In the genomic region with DNA sequence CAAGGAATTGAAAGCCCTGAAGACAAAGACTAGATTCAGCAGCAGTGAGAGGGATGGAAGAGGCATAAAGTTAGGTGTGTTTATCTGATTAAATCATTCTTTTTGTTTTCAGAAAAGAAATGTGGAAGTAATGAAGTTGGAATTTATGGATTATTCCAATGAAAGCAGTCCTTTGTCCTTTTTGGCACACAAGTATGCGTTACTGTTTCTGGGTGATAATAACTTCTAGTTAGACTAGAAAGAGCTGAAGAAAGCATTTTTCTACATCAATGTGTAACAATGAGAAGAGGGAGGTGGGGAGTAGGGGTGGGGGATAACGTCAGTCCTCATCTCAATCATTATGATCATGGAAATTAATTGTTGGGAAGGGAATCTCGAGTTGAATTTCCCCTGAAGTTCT, we compare ENCODE assay signal across 29 cellular contexts. TPM values are rescaled to one million over a fixed set of nuclear protein-coding genes. Genes with fewer than 3 reads are reported as not detected.
"Had no signal": no experiment of that assay in that cellular context is flagged by ENCODE, and none has a peak within 500 bp of the region (broad histone marks: within the 10 kb centered on the region; RNA-seq: fewer than 3 reads in every experiment).

No MANE protein-coding gene starts in this region.

- H3K27ac ChIP-seq: ascending aorta, brain microvascular endothelial cell, coronary artery, esophagus muscularis mucosa, foreskin keratinocyte, gastrocnemius medialis, WERI-Rb-1 had no signal

- H3K9me3 ChIP-seq: ascending aorta, esophagus muscularis mucosa, gastrocnemius medialis had no signal

- ATAC-seq: activated CD4-positive, CD25-positive, alpha-beta regulatory T cell treated with anti-CD3 and anti-CD28 coated beads, Interleukin-2, amount 50 U/mL, for 24 hours; activated CD8-positive, alpha-beta memory T cell treated with anti-CD3 and anti-CD28 coated beads, Interleukin-2, amount 10 ng/mL, durations not matched to agents 7 days and 5 days; activated CD8-positive, alpha-beta T cell treated with anti-CD3 and anti-CD28 coated beads, Interleukin-2, amount 10 ng/mL, durations not matched to agents 7 days and 5 days; activated naive CD4-positive, alpha-beta T cell treated with anti-CD3 and anti-CD28 coated beads, Interleukin-2, amount 50 U/mL, for 72 hours; activated T-cell treated with anti-CD3 and anti-CD28 coated beads, Interleukin-2, amount 50 U/mL, for 72 hours; effector memory CD8-positive, alpha-beta T cell; T-helper 17 cell had no signal

- H3K27ac Mint-ChIP-seq: activated B cell treated with CpG ODN at 0.5 μM for 24 hours; activated CD4-positive, alpha-beta memory T cell treated with anti-CD3 and anti-CD28 coated beads for 36 hours; activated CD8-positive, alpha-beta memory T cell treated with anti-CD3 and anti-CD28 coated beads, Interleukin-2, amount 10 ng/mL, durations not matched to agents 7 days and 5 days; activated CD8-positive, alpha-beta T cell treated with anti-CD3 and anti-CD28 coated beads, Interleukin-2, amount 10 ng/mL, durations not matched to agents 7 days and 5 days; activated naive CD4-positive, alpha-beta T cell treated with anti-CD3 and anti-CD28 coated beads, Interleukin-2, amount 10 ng/mL, durations not matched to agents 7 days and 5 days; activated naive CD4-positive, alpha-beta T cell treated with anti-CD3 and anti-CD28 coated beads, Interleukin-2, amount 50 U/mL, for 72 hours; activated naive CD8-positive, alpha-beta T cell treated with anti-CD3 and anti-CD28 coated beads, Interleukin-2, amount 10 ng/mL, durations not matched to agents 7 days and 5 days; activated T-cell treated with anti-CD3 and anti-CD28 coated beads, Interleukin-2, amount 50 U/mL, for 72 hours; effector memory CD8-positive, alpha-beta T cell; T-helper 17 cell; T-helper 2 cell treated with Interferon-gamma antibody and Interleukin-4, amounts not matched to agents 5 μg/mL and 100 μg/mL, for 36 hours had no signal

- H3K36me3 Mint-ChIP-seq: activated CD4-positive, alpha-beta memory T cell treated with anti-CD3 and anti-CD28 coated beads for 36 hours; activated CD8-positive, alpha-beta memory T cell treated with anti-CD3 and anti-CD28 coated beads, Interleukin-2, amount 10 ng/mL, durations not matched to agents 7 days and 5 days; activated naive CD4-positive, alpha-beta T cell treated with anti-CD3 and anti-CD28 coated beads, Interleukin-2, amount 10 ng/mL, durations not matched to agents 7 days and 5 days; activated naive CD8-positive, alpha-beta T cell treated with anti-CD3 and anti-CD28 coated beads, Interleukin-2, amount 10 ng/mL, durations not matched to agents 7 days and 5 days had no signal

- H3K4me3 Mint-ChIP-seq: activated B cell treated with CpG ODN at 0.5 μM for 24 hours; activated CD4-positive, alpha-beta memory T cell treated with anti-CD3 and anti-CD28 coated beads for 36 hours; activated CD8-positive, alpha-beta memory T cell treated with anti-CD3 and anti-CD28 coated beads, Interleukin-2, amount 10 ng/mL, durations not matched to agents 7 days and 5 days; activated CD8-positive, alpha-beta T cell treated with anti-CD3 and anti-CD28 coated beads, Interleukin-2, amount 10 ng/mL, durations not matched to agents 7 days and 5 days; activated naive CD4-positive, alpha-beta T cell treated with anti-CD3 and anti-CD28 coated beads, Interleukin-2, amount 10 ng/mL, durations not matched to agents 7 days and 5 days; activated naive CD8-positive, alpha-beta T cell treated with anti-CD3 and anti-CD28 coated beads, Interleukin-2, amount 10 ng/mL, durations not matched to agents 7 days and 5 days; activated T-cell treated with anti-CD3 and anti-CD28 coated beads, Interleukin-2, amount 50 U/mL, for 72 hours; central memory CD8-positive, alpha-beta T cell; effector memory CD8-positive, alpha-beta T cell; T-helper 17 cell; T-helper 2 cell treated with Interferon-gamma antibody and Interleukin-4, amounts not matched to agents 5 μg/mL and 100 μg/mL, for 36 hours had no signal

- DNase-seq: activated B cell treated with CpG ODN at 0.5 μM for 24 hours; activated CD4-positive, alpha-beta memory T cell treated with anti-CD3 and anti-CD28 coated beads for 36 hours; activated CD4-positive, alpha-beta T cell treated with anti-CD3 and anti-CD28 coated beads for 48 hours; activated CD8-positive, alpha-beta memory T cell treated with anti-CD3 and anti-CD28 coated beads, Interleukin-2, amount 10 ng/mL, durations not matched to agents 7 days and 5 days; activated CD8-positive, alpha-beta memory T cell treated with anti-CD3 and anti-CD28 coated beads, Interleukin-2, amount 50 U/mL, for 4 hours; activated CD8-positive, alpha-beta T cell treated with anti-CD3 and anti-CD28 coated beads, Interleukin-2, amount 10 ng/mL, durations not matched to agents 7 days and 5 days; activated gamma-delta T cell; activated naive CD4-positive, alpha-beta T cell; activated naive CD4-positive, alpha-beta T cell treated with anti-CD3 and anti-CD28 coated beads, Interleukin-2, amount 10 ng/mL, durations not matched to agents 7 days and 5 days; activated naive CD8-positive, alpha-beta T cell treated with anti-CD3 and anti-CD28 coated beads, Interleukin-2, amount 10 ng/mL, durations not matched to agents 7 days and 5 days; activated T-cell treated with anti-CD3 and anti-CD28 coated beads, Interleukin-2, amount 50 U/mL, for 1 hour; activated T-cell treated with anti-CD3 and anti-CD28 coated beads, Interleukin-2, amount 50 U/mL, for 72 hours; brain microvascular endothelial cell; dermis blood vessel endothelial cell; effector CD4-positive, alpha-beta T cell; effector memory CD8-positive, alpha-beta T cell; T-helper 1 cell; T-helper 17 cell had no signal

- H3K4me1 ChIP-seq: ascending aorta, esophagus muscularis mucosa, foreskin keratinocyte, gastrocnemius medialis had no signal

- H3K27me3 ChIP-seq: ascending aorta, brain microvascular endothelial cell, esophagus muscularis mucosa, foreskin keratinocyte, gastrocnemius medialis had no signal

- H3K4me1 Mint-ChIP-seq: activated B cell treated with CpG ODN at 0.5 μM for 24 hours; activated CD8-positive, alpha-beta memory T cell treated with anti-CD3 and anti-CD28 coated beads, Interleukin-2, amount 10 ng/mL, durations not matched to agents 7 days and 5 days; activated naive CD4-positive, alpha-beta T cell treated with anti-CD3 and anti-CD28 coated beads, Interleukin-2, amount 10 ng/mL, durations not matched to agents 7 days and 5 days; activated naive CD8-positive, alpha-beta T cell treated with anti-CD3 and anti-CD28 coated beads, Interleukin-2, amount 10 ng/mL, durations not matched to agents 7 days and 5 days; central memory CD8-positive, alpha-beta T cell; T-helper 17 cell had no signal

- H3K36me3 ChIP-seq: ascending aorta, brain microvascular endothelial cell, esophagus muscularis mucosa, gastrocnemius medialis, WERI-Rb-1 had no signal

- H3K4me3 ChIP-seq: ascending aorta, coronary artery, esophagus muscularis mucosa, gastrocnemius medialis had no signal

- H3K27me3 Mint-ChIP-seq: activated CD4-positive, alpha-beta memory T cell treated with anti-CD3 and anti-CD28 coated beads for 36 hours; activated CD8-positive, alpha-beta memory T cell treated with anti-CD3 and anti-CD28 coated beads, Interleukin-2, amount 10 ng/mL, durations not matched to agents 7 days and 5 days; activated naive CD4-positive, alpha-beta T cell treated with anti-CD3 and anti-CD28 coated beads, Interleukin-2, amount 10 ng/mL, durations not matched to agents 7 days and 5 days; activated naive CD8-positive, alpha-beta T cell treated with anti-CD3 and anti-CD28 coated beads, Interleukin-2, amount 10 ng/mL, durations not matched to agents 7 days and 5 days; central memory CD8-positive, alpha-beta T cell; effector memory CD8-positive, alpha-beta T cell; T-helper 17 cell had no signal

RNA-seq across cellular contexts. Expression of a gene that starts 53.0 kb away (rescaled TPM):
- total RNA-seq: activated B cell treated with CpG ODN at 0.5 μM for 24 hours; activated CD4-positive, alpha-beta memory T cell treated with anti-CD3 and anti-CD28 coated beads for 36 hours; activated CD8-positive, alpha-beta memory T cell treated with anti-CD3 and anti-CD28 coated beads for 36 hours; activated CD8-positive, alpha-beta memory T cell treated with anti-CD3 and anti-CD28 coated beads, Interleukin-2, amount 10 ng/mL, durations not matched to agents 7 days and 5 days; activated CD8-positive, alpha-beta T cell treated with anti-CD3 and anti-CD28 coated beads, Interleukin-2, amount 10 ng/mL, durations not matched to agents 7 days and 5 days; activated naive CD4-positive, alpha-beta T cell treated with anti-CD3 and anti-CD28 coated beads, Interleukin-2, amount 50 U/mL, for 72 hours; activated naive CD8-positive, alpha-beta T cell treated with anti-CD3 and anti-CD28 coated beads, Interleukin-2, amount 10 ng/mL, durations not matched to agents 7 days and 5 days; activated T-cell treated with anti-CD3 and anti-CD28 coated beads, Interleukin-2, amount 50 U/mL, for 72 hours; ascending aorta; foreskin keratinocyte; T-helper 17 cell had no signal
- polyA plus RNA-seq: foreskin keratinocyte had no signal
